18 cellular contexts compared by ENCODE assay signal in the genomic region with DNA sequence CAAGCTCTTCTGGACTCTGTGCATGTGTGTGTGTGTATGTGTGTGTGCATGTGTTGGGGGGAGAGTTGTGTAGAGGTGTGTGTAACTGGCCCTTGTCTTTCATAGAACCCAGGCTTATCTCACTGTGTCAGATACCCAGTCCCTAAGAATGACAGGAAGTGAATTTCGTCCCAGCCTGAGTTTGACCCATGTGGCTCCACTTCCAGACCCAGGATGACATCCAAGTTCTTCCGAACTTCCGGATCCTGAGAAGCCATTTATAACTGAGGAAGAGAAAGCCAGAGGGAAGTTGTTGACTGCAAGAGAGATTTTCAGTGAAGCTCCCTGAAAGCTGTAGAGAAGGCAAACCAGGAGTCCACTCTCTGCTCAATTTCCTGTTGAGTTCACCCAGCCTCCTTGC. TPM values are rescaled to one million over a fixed set of nuclear protein-coding genes. Genes with fewer than 3 reads are reported as not detected.
"Had no signal": no experiment of that assay in that cellular context is flagged by ENCODE, and none has a peak within 500 bp of the region (broad histone marks: within the 10 kb centered on the region; RNA-seq: fewer than 3 reads in every experiment).

No MANE protein-coding gene starts in this region.

- ATAC-seq: activated CD4-positive, alpha-beta T cell treated with anti-CD3 and anti-CD28 coated beads for 36 hours; activated CD8-positive, alpha-beta T cell treated with anti-CD3 and anti-CD28 coated beads for 36 hours; activated T-cell treated with anti-CD3 and anti-CD28 coated beads, Interleukin-2, amount 50 U/mL, for 72 hours; mucosa of descending colon; psoas muscle had no signal

- H3K9me3 ChIP-seq: breast epithelium, mucosa of descending colon, psoas muscle had no signal

- H3K4me3 Mint-ChIP-seq: activated CD4-positive, alpha-beta T cell treated with anti-CD3 and anti-CD28 coated beads for 36 hours; activated CD8-positive, alpha-beta T cell treated with anti-CD3 and anti-CD28 coated beads for 36 hours; activated T-cell treated with anti-CD3 and anti-CD28 coated beads, Interleukin-2, amount 50 U/mL, for 72 hours; nephron; type B pancreatic cell had no signal

- H3K36me3 ChIP-seq: breast epithelium, WERI-Rb-1 had no signal

- H3K27me3 ChIP-seq: breast epithelium had no signal

- H3K4me3 ChIP-seq: breast epithelium, mucosa of descending colon, psoas muscle had no signal

- H3K27ac ChIP-seq: breast epithelium, psoas muscle, WERI-Rb-1 had no signal

- DNase-seq: activated CD4-positive, alpha-beta T cell treated with anti-CD3 and anti-CD28 coated beads for 36 hours; activated CD8-positive, alpha-beta memory T cell treated with anti-CD3 and anti-CD28 coated beads, Interleukin-2, amount 50 U/mL, for 4 hours; activated CD8-positive, alpha-beta T cell treated with anti-CD3 and anti-CD28 coated beads for 36 hours; activated gamma-delta T cell treated with Interleukin-2 at 50 U/mL for 16 hours; activated naive CD8-positive, alpha-beta T cell treated with anti-CD3 and anti-CD28 coated beads, Interleukin-2, amount 10 ng/mL, durations not matched to agents 7 days and 5 days; activated T-cell treated with anti-CD3 and anti-CD28 coated beads, Interleukin-2, amount 50 U/mL, for 72 hours; aorta; hypothalamus; mucosa of descending colon; occipital lobe; psoas muscle; stimulated activated CD4-positive, alpha-beta T cell treated with anti-CD3 and anti-CD28 coated beads, Interleukin-2, amount 100 ng/mL, for 24 hours; stimulated activated naive CD4-positive, alpha-beta T cell treated with Interleukin-2 at 50 U/mL for 16 hours; T1000; WERI-Rb-1 had no signal

- H3K27ac Mint-ChIP-seq: activated CD4-positive, alpha-beta T cell treated with anti-CD3 and anti-CD28 coated beads for 36 hours; activated CD8-positive, alpha-beta T cell treated with anti-CD3 and anti-CD28 coated beads for 36 hours; activated T-cell treated with anti-CD3 and anti-CD28 coated beads, Interleukin-2, amount 50 U/mL, for 72 hours; nephron; type B pancreatic cell had no signal

- H3K36me3 Mint-ChIP-seq: type B pancreatic cell had no signal

- H3K9me3 Mint-ChIP-seq: type B pancreatic cell had no signal

- H3K4me1 ChIP-seq: breast epithelium had no signal

RNA-seq across cellular contexts. Expression of a gene that starts 53.2 kb away (rescaled TPM):
- total RNA-seq: activated CD4-positive, alpha-beta T cell treated with anti-CD3 and anti-CD28 coated beads for 36 hours; activated T-cell treated with anti-CD3 and anti-CD28 coated beads, Interleukin-2, amount 50 U/mL, for 72 hours had no signal
- polyA plus RNA-seq: aorta had no signal
